Comparison of ENCODE assay signal across 18 cellular contexts in the genomic region with DNA sequence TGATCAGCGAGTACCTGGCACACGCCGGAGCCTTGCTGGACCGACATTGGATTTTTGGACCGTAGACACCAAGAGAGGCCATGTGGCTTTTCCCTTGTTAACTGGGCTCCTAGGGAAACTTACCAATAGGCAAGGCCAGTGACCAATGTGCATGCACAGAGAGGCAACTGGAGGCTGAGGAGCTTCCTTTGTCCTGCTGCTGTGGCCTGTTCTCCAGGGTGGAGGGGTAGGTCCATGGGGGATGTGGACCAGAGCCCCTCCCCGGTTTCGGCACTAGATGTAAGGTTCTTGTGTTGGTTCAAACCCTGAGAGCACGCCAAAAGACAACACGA. TPM values are rescaled to one million over a fixed set of nuclear protein-coding genes. Genes with fewer than 3 reads are reported as not detected.
DNase-seq lines count a peak whose midpoint lies in the region; ATAC-seq and TF ChIP-seq lines count a peak whose summit lies in the region.
"Had no signal": no experiment of that assay in that cellular context is flagged by ENCODE, and none has a peak within 500 bp of the region (broad histone marks: within the 10 kb centered on the region; RNA-seq: fewer than 3 reads in every experiment).

No MANE protein-coding gene starts in this region.

- H3K27ac ChIP-seq in hepatocyte: peak overlapping the region; percentile 54
- H3K27ac ChIP-seq: 22Rv1, SJSA1 had no signal

- no peaks in the 10 kb centered on the region for H3K36me3 ChIP-seq in hepatocyte (replicated peaks; ENCODE audit: insufficient read depth, low read depth)

- no peak overlapping the region for H3K4me2 ChIP-seq in hepatocyte

- H3K4me3 ChIP-seq in hepatocyte: no peak overlapping the region
- H3K4me3 ChIP-seq: mucosa of descending colon, SJSA1 had no signal

- no peak for ATAC-seq in stimulated activated effector memory CD8-positive, alpha-beta T cell treated with anti-CD3 and anti-CD28 coated beads, Interleukin-12 subunit alpha, Interleukin-12 subunit beta, amount 100 ng/mL, for 72 hours
- ATAC-seq in GM19452 (IDR thresholded peaks at IDR 0.05; ENCODE audit: unreplicated experiment) (no peak), HG03571 (IDR thresholded peaks at IDR 0.05; ENCODE audit: unreplicated experiment) (no peak)
- ATAC-seq: mucosa of descending colon had no signal

- POLR2A ChIA-PET in activated CD4-positive, alpha-beta T cell treated with anti-CD3 and anti-CD28 coated beads, Interleukin-2, amount 10 ng/mL, durations not matched to agents 7 days and 5 days (lab: Charles Lee): no interaction called here

- H3K4me3 Mint-ChIP-seq in activated CD4-positive, alpha-beta T cell treated with anti-CD3 and anti-CD28 coated beads, Interleukin-2, amount 10 ng/mL, durations not matched to agents 7 days and 5 days: no peak overlapping the region
- no peak overlapping the region for H3K4me3 Mint-ChIP-seq in activated naive CD8-positive, alpha-beta T cell treated with anti-CD3 and anti-CD28 coated beads for 36 hours
- H3K4me3 Mint-ChIP-seq in stimulated activated effector memory CD8-positive, alpha-beta T cell treated with anti-CD3 and anti-CD28 coated beads, Interleukin-12 subunit alpha, Interleukin-12 subunit beta, amount 100 ng/mL, for 72 hours: peak overlapping the region; percentile 13

- H3K36me3 Mint-ChIP-seq in activated CD4-positive, alpha-beta T cell treated with anti-CD3 and anti-CD28 coated beads, Interleukin-2, amount 10 ng/mL, durations not matched to agents 7 days and 5 days (ENCODE audit: low read depth): peaks cover 50% of the 10 kb centered on the region
- peaks cover 18% of the 10 kb centered on the region for H3K36me3 Mint-ChIP-seq in activated naive CD8-positive, alpha-beta T cell treated with anti-CD3 and anti-CD28 coated beads for 36 hours
- peaks cover 69% of the 10 kb centered on the region for H3K36me3 Mint-ChIP-seq in stimulated activated effector memory CD8-positive, alpha-beta T cell treated with anti-CD3 and anti-CD28 coated beads, Interleukin-12 subunit alpha, Interleukin-12 subunit beta, amount 100 ng/mL, for 72 hours

- 94% methylated on average over 9 of the region's 9 CpGs for WGBS in hepatocyte (ENCODE audit: low lambda C conversion rate, missing lambda C conversion rate)

- H2AFZ ChIP-seq in hepatocyte: no peak overlapping the region

- H3K9me2 ChIP-seq in hepatocyte (replicated peaks; ENCODE audit: insufficient read depth): no peaks in the 10 kb centered on the region

- H3K9me3 Mint-ChIP-seq in activated CD4-positive, alpha-beta T cell treated with anti-CD3 and anti-CD28 coated beads, Interleukin-2, amount 10 ng/mL, durations not matched to agents 7 days and 5 days: no peaks in the 10 kb centered on the region
- H3K9me3 Mint-ChIP-seq in activated naive CD8-positive, alpha-beta T cell treated with anti-CD3 and anti-CD28 coated beads for 36 hours: no peaks in the 10 kb centered on the region
- H3K9me3 Mint-ChIP-seq in stimulated activated effector memory CD8-positive, alpha-beta T cell treated with anti-CD3 and anti-CD28 coated beads, Interleukin-12 subunit alpha, Interleukin-12 subunit beta, amount 100 ng/mL, for 72 hours: no peaks in the 10 kb centered on the region

- DNase-seq in activated CD4-positive, alpha-beta T cell treated with anti-CD3 and anti-CD28 coated beads, Interleukin-2, amount 10 ng/mL, durations not matched to agents 7 days and 5 days: no peak
- no peak for DNase-seq in activated CD4-positive, alpha-beta T cell treated with anti-CD3 and anti-CD28 coated beads, Interleukin-2, amount 50 U/mL, for 48 hours
- DNase-seq in activated naive CD8-positive, alpha-beta T cell treated with anti-CD3 and anti-CD28 coated beads for 36 hours: no peak
- DNase-seq in hepatocyte (ENCODE audit: low spot score) (no peak), cerebellar nuclear complex (lab: John Stamatoyannopoulos, UW) (no peak)
- no peak for DNase-seq in stimulated activated effector memory CD8-positive, alpha-beta T cell treated with anti-CD3 and anti-CD28 coated beads, Interleukin-12 subunit alpha, Interleukin-12 subunit beta, amount 100 ng/mL, for 72 hours (ENCODE audit: low spot score in 2 of 2)
- DNase-seq: activated CD4-positive, CD25-positive, alpha-beta regulatory T cell; activated effector memory CD4-positive, alpha-beta T cell treated with anti-CD3 and anti-CD28 coated beads, Interleukin-2, amount 50 U/mL, for 16 hours; C1 segment of cervical spinal cord; DMS153; mucosa of descending colon; NCI-H1436 treated with DMSO at 0.1 percent for 48 hours; NCI-H748 treated with DMSO at 0.1 percent for 48 hours; occipital lobe had no signal

- CTCF ChIA-PET in activated CD4-positive, alpha-beta T cell treated with anti-CD3 and anti-CD28 coated beads, Interleukin-2, amount 10 ng/mL, durations not matched to agents 7 days and 5 days (lab: Charles Lee): no interaction called here

- H3K4me1 ChIP-seq in hepatocyte (ENCODE audit: insufficient read depth): peaks cover 7% of the 10 kb centered on the region

- no peaks in the 10 kb centered on the region for H3K27me3 ChIP-seq in hepatocyte
- H3K27me3 ChIP-seq: SJSA1 had no signal

- peaks cover 54% of the 10 kb centered on the region for H3K79me2 ChIP-seq in hepatocyte

- H3K9me3 ChIP-seq in hepatocyte (ENCODE audit: low read depth): no peaks in the 10 kb centered on the region
- H3K9me3 ChIP-seq: mucosa of descending colon, SJSA1 had no signal

- H3K27me3 Mint-ChIP-seq in activated CD4-positive, alpha-beta T cell treated with anti-CD3 and anti-CD28 coated beads, Interleukin-2, amount 10 ng/mL, durations not matched to agents 7 days and 5 days: no peaks in the 10 kb centered on the region
- no peaks in the 10 kb centered on the region for H3K27me3 Mint-ChIP-seq in activated naive CD8-positive, alpha-beta T cell treated with anti-CD3 and anti-CD28 coated beads for 36 hours

- no peak for TF ChIP-seq CTCF in hepatocyte (IDR thresholded peaks at IDR 0.05; ENCODE audit: poor library complexity)

- H3K27ac Mint-ChIP-seq in activated CD4-positive, alpha-beta T cell treated with anti-CD3 and anti-CD28 coated beads, Interleukin-2, amount 10 ng/mL, durations not matched to agents 7 days and 5 days: peak overlapping the region; percentile 47
- H3K27ac Mint-ChIP-seq in activated naive CD8-positive, alpha-beta T cell treated with anti-CD3 and anti-CD28 coated beads for 36 hours: peak overlapping the region; percentile 18
- peak overlapping the region; percentile 93 for H3K27ac Mint-ChIP-seq in stimulated activated effector memory CD8-positive, alpha-beta T cell treated with anti-CD3 and anti-CD28 coated beads, Interleukin-12 subunit alpha, Interleukin-12 subunit beta, amount 100 ng/mL, for 72 hours

- H4K20me1 ChIP-seq in hepatocyte (ENCODE audit: insufficient read depth, poor library complexity, severe bottlenecking): no peaks in the 10 kb centered on the region

- H3K4me1 Mint-ChIP-seq in activated CD4-positive, alpha-beta T cell treated with anti-CD3 and anti-CD28 coated beads, Interleukin-2, amount 10 ng/mL, durations not matched to agents 7 days and 5 days: peaks cover 45% of the 10 kb centered on the region
- H3K4me1 Mint-ChIP-seq in activated naive CD8-positive, alpha-beta T cell treated with anti-CD3 and anti-CD28 coated beads for 36 hours: peaks cover 20% of the 10 kb centered on the region
- H3K4me1 Mint-ChIP-seq in stimulated activated effector memory CD8-positive, alpha-beta T cell treated with anti-CD3 and anti-CD28 coated beads, Interleukin-12 subunit alpha, Interleukin-12 subunit beta, amount 100 ng/mL, for 72 hours: peaks cover 41% of the 10 kb centered on the region

RNA-seq across cellular contexts. Expression of gene ANXA2R, which starts 34.8 kb away (rescaled TPM):
- total RNA-seq in activated CD4-positive, alpha-beta T cell treated with anti-CD3 and anti-CD28 coated beads, Interleukin-2, amount 10 ng/mL, durations not matched to agents 7 days and 5 days: 10 to 100 TPM; 29.5 to 32.0 TPM
- 1 to 10 TPM; 8.5 to 9.9 TPM for total RNA-seq in activated naive CD8-positive, alpha-beta T cell treated with anti-CD3 and anti-CD28 coated beads for 36 hours
- 0.93 and 4.4 TPM in 2 replicates for total RNA-seq in hepatocyte
- polyA plus RNA-seq in hepatocyte: 3.2 and 4.5 TPM in 2 replicates

RNA-seq across cellular contexts. Expression of gene ZNF131, which starts 45.8 kb away (rescaled TPM):
- 10 to 100 TPM; 48.4 to 50.8 TPM for total RNA-seq in activated CD4-positive, alpha-beta T cell treated with anti-CD3 and anti-CD28 coated beads, Interleukin-2, amount 10 ng/mL, durations not matched to agents 7 days and 5 days
- total RNA-seq in activated naive CD8-positive, alpha-beta T cell treated with anti-CD3 and anti-CD28 coated beads for 36 hours: 10 to 100 TPM; 33.7 to 35.9 TPM
- total RNA-seq in hepatocyte: 27.9 and 44.7 TPM in 2 replicates
- 23.1 and 27.1 TPM in 2 replicates for polyA plus RNA-seq in hepatocyte

Comparison
In these comparisons a context has a peak if more than half of its experiments do, and no peak if none do; other contexts are left out.
1. H3K27ac Mint-ChIP-seq: peak in every context shown above with its lines; median percentile 93 in stimulated activated effector memory CD8-positive, alpha-beta T cell treated with anti-CD3 and anti-CD28 coated beads, Interleukin-12 subunit alpha, Interleukin-12 subunit beta, amount 100 ng/mL, for 72 hours; 47 in activated CD4-positive, alpha-beta T cell treated with anti-CD3 and anti-CD28 coated beads, Interleukin-2, amount 10 ng/mL, durations not matched to agents 7 days and 5 days; 18 in activated naive CD8-positive, alpha-beta T cell treated with anti-CD3 and anti-CD28 coated beads for 36 hours.